Comparison of ENCODE assay signal across 8 cellular contexts in genomic region chr14:60164404-60164716, GRCh38. TPM values are rescaled to one million over a fixed set of nuclear protein-coding genes. Genes with fewer than 3 reads are reported as not detected.
DNase-seq lines count a peak whose midpoint lies in the region; ATAC-seq and TF ChIP-seq lines count a peak whose summit lies in the region.

No MANE protein-coding gene starts in this region.

- H4K20me1 ChIP-seq in BLaER1: no peaks in the 10 kb centered on the region
- H4K20me1 ChIP-seq in OCI-LY1 (ENCODE audit: insufficient read depth, low read length): no peaks in the 10 kb centered on the region

- H3K27me3 ChIP-seq in BLaER1: no peaks in the 10 kb centered on the region
- H3K27me3 ChIP-seq in OCI-LY1 (ENCODE audit: insufficient read depth, low read length): no peaks in the 10 kb centered on the region

- DNase-seq in epithelial cell of prostate (ENCODE audit: low read depth, low spot score) (no peak), progenitor cell of endocrine pancreas (ENCODE audit: low spot score, unreplicated experiment) (no peak), anterior cingulate cortex (lab: John Stamatoyannopoulos, UW) (no peak), GM20000 (ENCODE audit: low spot score) (no peak), NCI-H446 treated with DMSO at 0.1 percent for 48 hours (lab: John Stamatoyannopoulos, UW) (no peak)

- no peaks in the 10 kb centered on the region for H3F3A ChIP-seq in OCI-LY1 (ENCODE audit: insufficient read depth, low read length)

- no peaks in the 10 kb centered on the region for H3K9me3 Mint-ChIP-seq in progenitor cell of endocrine pancreas (ENCODE audit: low read depth)

- H3K27me3 Mint-ChIP-seq in progenitor cell of endocrine pancreas: peaks cover 3% of the 10 kb centered on the region

- H3K36me3 ChIP-seq in BLaER1 (peaks cover 18% of the 10 kb centered on the region), OCI-LY1 (ENCODE audit: insufficient read depth, low read length) (peaks cover 5% of the 10 kb centered on the region; the same call in 1 of the 2 replicates)

- TF ChIP-seq CTCF in OCI-LY1 (IDR thresholded peaks at IDR 0.05; ENCODE audit: low read length): no peak
- no peak for TF ChIP-seq CTCF in progenitor cell of endocrine pancreas (IDR thresholded peaks at IDR 0.05; ENCODE audit: unreplicated experiment)
- no peak for TF ChIP-seq CTCF in GM20000 (IDR thresholded peaks at IDR 0.05; ENCODE audit: extremely low read depth, missing control alignments)

- peak overlapping the region; percentile 92 for H3K27ac ChIP-seq in BLaER1
- peak overlapping the region; percentile 84 for H3K27ac ChIP-seq in OCI-LY1 (ENCODE audit: low read depth, low read length, poor library complexity, severe bottlenecking)
- H3K27ac ChIP-seq in epithelial cell of prostate: peak overlapping the region; percentile 89

- H3K27ac Mint-ChIP-seq in progenitor cell of endocrine pancreas: peak overlapping the region; percentile 98

- peaks cover 29% of the 10 kb centered on the region for H3K4me1 ChIP-seq in BLaER1
- peaks cover 37% of the 10 kb centered on the region for H3K4me1 ChIP-seq in OCI-LY1 (ENCODE audit: insufficient read depth, low read length, severe bottlenecking)

- peaks cover 1% of the 10 kb centered on the region for H3K36me3 Mint-ChIP-seq in progenitor cell of endocrine pancreas (ENCODE audit: insufficient read depth)

- peak; percentile 7 for ATAC-seq in GM21367 (IDR thresholded peaks at IDR 0.05; ENCODE audit: unreplicated experiment)

- H3K9me2 ChIP-seq in OCI-LY1 (ENCODE audit: low read depth, low read length): no peaks in the 10 kb centered on the region

- H3K4me3 Mint-ChIP-seq in progenitor cell of endocrine pancreas (ENCODE audit: low read depth): peak overlapping the region; percentile 90

- peaks cover 13% of the 10 kb centered on the region for H3K79me2 ChIP-seq in OCI-LY1 (ENCODE audit: insufficient read depth, low read length)

- peak overlapping the region; percentile 83 for H3K4me2 ChIP-seq in BLaER1
- peak overlapping the region; percentile 91 for H3K4me2 ChIP-seq in OCI-LY1 (ENCODE audit: low read length)

- H3K9ac ChIP-seq in BLaER1 (peak overlapping the region; percentile 94), OCI-LY1 (ENCODE audit: low read length) (peak overlapping the region; percentile 91)

- H3K4me3 ChIP-seq in BLaER1: peak overlapping the region; percentile 92
- H3K4me3 ChIP-seq in OCI-LY1 (ENCODE audit: low read depth, low read length, poor library complexity, severe bottlenecking): peak overlapping the region; percentile 92

- no peak overlapping the region for H2AFZ ChIP-seq in OCI-LY1 (ENCODE audit: low read length)

- H3K4me1 Mint-ChIP-seq in progenitor cell of endocrine pancreas (ENCODE audit: low read depth): peaks cover 11% of the 10 kb centered on the region

- H3K9me3 ChIP-seq in BLaER1 (no peaks in the 10 kb centered on the region), OCI-LY1 (ENCODE audit: low read length) (no peaks in the 10 kb centered on the region)

RNA-seq across cellular contexts. Expression of gene DHRS7, which starts 0.8 kb away (rescaled TPM):
- total RNA-seq in progenitor cell of endocrine pancreas: 76.5 and 79.9 TPM in 2 replicates
